ENCODE assay signal across 8 cellular contexts in genomic region chr10:61993676-61994401, GRCh38.
DNase-seq lines count a peak whose midpoint lies in the region; ATAC-seq and TF ChIP-seq lines count a peak whose summit lies in the region.

No MANE protein-coding gene starts in this region.

- no peak for TF ChIP-seq CTCF in GM23338 (conservative IDR thresholded peaks at IDR 0.05; ENCODE audit: low read depth in 2 of 2)
- no peak for TF ChIP-seq CTCF in Peyer's patch (IDR thresholded peaks at IDR 0.05)

- peaks cover 35% of the 10 kb centered on the region for H3K4me1 ChIP-seq in GM23338 (ENCODE audit: insufficient read depth)
- peaks cover 0 to 31% (median 11%) of the 10 kb centered on the region in 4 donors for H3K4me1 ChIP-seq in Peyer's patch
- peaks cover 24% of the 10 kb centered on the region for H3K4me1 ChIP-seq in rectal smooth muscle tissue (ENCODE audit: control insufficient read depth, insufficient read depth, low read length)

- no peaks in the 10 kb centered on the region for H3K9me3 Mint-ChIP-seq in GM23338

- no peaks in the 10 kb centered on the region for H4K20me1 ChIP-seq in GM23338 (replicated peaks; ENCODE audit: insufficient read depth)

- ATAC-seq in GM23338 (no peak), GM19463 (IDR thresholded peaks at IDR 0.05; ENCODE audit: unreplicated experiment) (no peak), GM18861 (IDR thresholded peaks at IDR 0.05; ENCODE audit: unreplicated experiment) (no peak)

- H3K36me3 Mint-ChIP-seq in GM23338 (ENCODE audit: low read depth) = no peaks in the 10 kb centered on the region

- no peak overlapping the region for H3K4me3 Mint-ChIP-seq in GM23338

- H3K4me1 Mint-ChIP-seq in GM23338 = peaks cover 32% of the 10 kb centered on the region

- no peak overlapping the region for H3K4me3 ChIP-seq in GM23338
- H3K4me3 ChIP-seq in Peyer's patch = no peak overlapping the region
- H3K4me3 ChIP-seq in rectal smooth muscle tissue (ENCODE audit: low read length) = no peak overlapping the region

- no peaks in the 10 kb centered on the region; the same call in 1 of the 2 replicates for H3K9me2 ChIP-seq in GM23338 (ENCODE audit: insufficient read depth)

- H3K79me2 ChIP-seq in GM23338 (replicated peaks; ENCODE audit: insufficient read depth) = no peaks in the 10 kb centered on the region

- H3K4me2 ChIP-seq in GM23338 = peak overlapping the region; percentile 33; the same call in 1 of the 2 replicates

- no peak overlapping the region for H3K9ac ChIP-seq in rectal smooth muscle tissue (ENCODE audit: low read length)

- H3K27me3 ChIP-seq in GM23338 (ENCODE audit: insufficient read depth) = no peaks in the 10 kb centered on the region
- no peaks in the 10 kb centered on the region for H3K27me3 ChIP-seq in Peyer's patch
- no peaks in the 10 kb centered on the region for H3K27me3 ChIP-seq in rectal smooth muscle tissue (ENCODE audit: control insufficient read depth, insufficient read depth, low read length)

- H3K36me3 ChIP-seq in GM23338 (ENCODE audit: insufficient read depth) (no peaks in the 10 kb centered on the region), Peyer's patch (no peaks in the 10 kb centered on the region), rectal smooth muscle tissue (ENCODE audit: control insufficient read depth, insufficient read depth, low read length) (no peaks in the 10 kb centered on the region)

- H3K27ac ChIP-seq in GM23338 (ENCODE audit: low read depth) = no peak overlapping the region
- peak overlapping the region; percentile 61 to 73 (median 66) for H3K27ac ChIP-seq in Peyer's patch
- H3K27ac ChIP-seq in epithelial cell of prostate = peak overlapping the region; percentile 82
- peak overlapping the region; percentile 68 for H3K27ac ChIP-seq in rectal smooth muscle tissue (ENCODE audit: low read depth, low read length)

- no peaks in the 10 kb centered on the region for H3K9me3 ChIP-seq in Peyer's patch

- H2AFZ ChIP-seq in GM23338 = no peak overlapping the region

- no peak overlapping the region for H3K27ac Mint-ChIP-seq in GM23338

- no peaks in the 10 kb centered on the region for H3F3A ChIP-seq in GM23338 (replicated peaks; ENCODE audit: low read depth)

- TF ChIP-seq POLR2A in Peyer's patch (IDR thresholded peaks at IDR 0.05) = no peak

- DNase-seq in GM23338 (ENCODE audit: low spot score) (no peak), Peyer's patch (no peak), epithelial cell of prostate (ENCODE audit: low read depth, low spot score) (no peak), NCI-H82 treated with DMSO at 0.1 percent for 48 hours (lab: John Stamatoyannopoulos, UW; ENCODE audit: unreplicated experiment) (no peak)
- no peak for DNase-seq in activated effector memory CD4-positive, alpha-beta T cell treated with anti-CD3 and anti-CD28 coated beads, Interleukin-2, amount 50 U/mL, for 16 hours

- H3K27me3 Mint-ChIP-seq in GM23338 (ENCODE audit: insufficient read depth, low read depth, poor library complexity) = no peaks in the 10 kb centered on the region

TF ChIP-seq in GM23338, 12 proteins besides CTCF, POLR2A, EP300 and RAD21:
- TF ChIP-seq EZH2phosphoT487 (IDR thresholded peaks at IDR 0.05; ENCODE audit: unreplicated experiment) (no peak), STAT1 (IDR thresholded peaks at IDR 0.05; ENCODE audit: unreplicated experiment) (no peak), JUNB (IDR thresholded peaks at IDR 0.05; ENCODE audit: unreplicated experiment) (no peak), REST (IDR thresholded peaks at IDR 0.05; ENCODE audit: unreplicated experiment) (no peak), POLR2AphosphoS5 (IDR thresholded peaks at IDR 0.05; ENCODE audit: low read depth) (no peak), NANOG (IDR thresholded peaks at IDR 0.05; ENCODE audit: borderline replicate concordance) (no peak), ZNF331 (CRISPR knock-in tag; IDR thresholded peaks at IDR 0.05; ENCODE audit: low read depth) (no peak), ETS1 (IDR thresholded peaks at IDR 0.05) (no peak)
